Comparison of ENCODE assay signal across 28 cellular contexts in the genomic region with DNA sequence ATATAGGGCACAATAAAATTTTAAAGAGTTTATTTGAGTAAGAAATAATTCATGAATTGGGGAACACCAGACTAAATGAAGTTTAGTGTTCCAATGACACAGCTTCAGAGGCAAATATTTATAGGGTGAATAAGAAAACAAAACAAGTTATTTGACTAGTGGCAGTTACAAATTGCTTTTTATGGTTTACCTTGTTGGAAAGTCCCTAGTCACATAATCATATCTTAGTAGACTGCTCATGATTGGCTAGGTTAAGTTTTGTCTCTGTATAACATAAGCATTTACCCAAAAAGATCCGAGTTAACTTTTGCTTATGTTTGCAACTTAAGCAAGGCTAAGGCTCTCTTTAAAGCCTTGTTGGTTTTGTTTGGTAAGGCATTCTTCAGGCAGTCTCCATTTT.
"Had no signal": no experiment of that assay in that cellular context is flagged by ENCODE, and none has a peak within 500 bp of the region (broad histone marks: within the 10 kb centered on the region; RNA-seq: fewer than 3 reads in every experiment).

No MANE protein-coding gene starts in this region.

- H3K9me3 Mint-ChIP-seq: memory B cell; natural killer cell treated with Interleukin-12 subunit alpha and Interleukin-12 subunit beta and Interleukin-15 and Interleukin-18, amount 100 ng/mL, for 72 hours; neural progenitor cell; stimulated activated naive CD8-positive, alpha-beta T cell treated with anti-CD3 and anti-CD28 coated beads, Interleukin-15, amount 100 ng/mL, for 72 hours had no signal

- H3K36me3 Mint-ChIP-seq: memory B cell; naive B cell; natural killer cell treated with Interleukin-12 subunit alpha and Interleukin-12 subunit beta and Interleukin-15 and Interleukin-18, amount 100 ng/mL, for 72 hours had no signal

- ATAC-seq: left lobe of liver; mucosa of descending colon; natural killer cell treated with Interleukin-12 subunit alpha and Interleukin-12 subunit beta and Interleukin-15 and Interleukin-18, amount 100 ng/mL, for 72 hours; sciatic nerve; stimulated activated naive CD8-positive, alpha-beta T cell treated with anti-CD3 and anti-CD28 coated beads, Interleukin-15, amount 100 ng/mL, for 72 hours; upper lobe of right lung had no signal

- H3K27ac Mint-ChIP-seq: memory B cell; naive B cell; natural killer cell treated with Interleukin-12 subunit alpha and Interleukin-12 subunit beta and Interleukin-15 and Interleukin-18, amount 100 ng/mL, for 72 hours; neural progenitor cell; stimulated activated naive CD8-positive, alpha-beta T cell treated with anti-CD3 and anti-CD28 coated beads, Interleukin-15, amount 100 ng/mL, for 72 hours had no signal

- H3K9ac ChIP-seq: neural progenitor cell, parathyroid adenoma had no signal

- H3K4me3 ChIP-seq: coronary artery, esophagus squamous epithelium, lung, mucosa of descending colon, neural progenitor cell, prostate gland, right atrium auricular region, smooth muscle cell, suprapubic skin, transverse colon, upper lobe of right lung, uterus had no signal

- H2AFZ ChIP-seq: parathyroid adenoma had no signal

- H3K27me3 ChIP-seq: neural progenitor cell, suprapubic skin, transverse colon, upper lobe of right lung had no signal

- H3K36me3 ChIP-seq: esophagus squamous epithelium, neural progenitor cell, prostate gland, right atrium auricular region, suprapubic skin, transverse colon, upper lobe of right lung, uterus had no signal

- H3K79me2 ChIP-seq: parathyroid adenoma had no signal

- H3K4me1 Mint-ChIP-seq: memory B cell; naive B cell; stimulated activated naive CD8-positive, alpha-beta T cell treated with anti-CD3 and anti-CD28 coated beads, Interleukin-15, amount 100 ng/mL, for 72 hours had no signal

- H3K4me2 ChIP-seq: neural progenitor cell had no signal

- H3K4me3 Mint-ChIP-seq: memory B cell; naive B cell; natural killer cell treated with Interleukin-12 subunit alpha and Interleukin-12 subunit beta and Interleukin-15 and Interleukin-18, amount 100 ng/mL, for 72 hours; neural progenitor cell; stimulated activated naive CD8-positive, alpha-beta T cell treated with anti-CD3 and anti-CD28 coated beads, Interleukin-15, amount 100 ng/mL, for 72 hours had no signal

- H3K27ac ChIP-seq: coronary artery, esophagus squamous epithelium, neural progenitor cell, parathyroid adenoma, prostate gland, right atrium auricular region, suprapubic skin, transverse colon, upper lobe of right lung, uterus had no signal

- H3K27me3 Mint-ChIP-seq: naive B cell; natural killer cell treated with Interleukin-12 subunit alpha and Interleukin-12 subunit beta and Interleukin-15 and Interleukin-18, amount 100 ng/mL, for 72 hours had no signal

- H3K9me3 ChIP-seq: esophagus squamous epithelium, mucosa of descending colon, prostate gland, right atrium auricular region, suprapubic skin, transverse colon, upper lobe of right lung, uterus had no signal

- H3K4me1 ChIP-seq: esophagus squamous epithelium, parathyroid adenoma, prostate gland, right atrium auricular region, suprapubic skin, transverse colon, upper lobe of right lung, uterus had no signal

- DNase-seq: dermis blood vessel endothelial cell; effector memory CD4-positive, alpha-beta T cell; erythroblast; esophagus squamous epithelium; foreskin melanocyte; mucosa of descending colon; naive B cell; stimulated activated CD4-positive, alpha-beta T cell treated with anti-CD3 and anti-CD28 coated beads, Interleukin-12 subunit alpha, Interleukin-12 subunit beta, amount 100 ng/mL, for 4 hours; stimulated activated CD4-positive, alpha-beta T cell treated with anti-CD3 and anti-CD28 coated beads, Interleukin-1b, Interleukin-23, amount 100 ng/mL, for 48 hours; stimulated activated CD4-positive, alpha-beta T cell treated with anti-CD3 and anti-CD28 coated beads, Interleukin-4, amount 100 ng/mL, for 1 hour; stimulated activated CD8-positive, alpha-beta memory T cell treated with anti-CD3 and anti-CD28 coated beads, Interleukin-4, amount 100 ng/mL, for 48 hours; stimulated activated naive CD4-positive, alpha-beta T cell; stimulated activated naive CD8-positive, alpha-beta T cell treated with anti-CD3 and anti-CD28 coated beads, Interleukin-15, amount 100 ng/mL, for 72 hours; transverse colon; upper lobe of right lung; uterus had no signal
